ENCODE assay signal across 17 cellular contexts in the genomic region with DNA sequence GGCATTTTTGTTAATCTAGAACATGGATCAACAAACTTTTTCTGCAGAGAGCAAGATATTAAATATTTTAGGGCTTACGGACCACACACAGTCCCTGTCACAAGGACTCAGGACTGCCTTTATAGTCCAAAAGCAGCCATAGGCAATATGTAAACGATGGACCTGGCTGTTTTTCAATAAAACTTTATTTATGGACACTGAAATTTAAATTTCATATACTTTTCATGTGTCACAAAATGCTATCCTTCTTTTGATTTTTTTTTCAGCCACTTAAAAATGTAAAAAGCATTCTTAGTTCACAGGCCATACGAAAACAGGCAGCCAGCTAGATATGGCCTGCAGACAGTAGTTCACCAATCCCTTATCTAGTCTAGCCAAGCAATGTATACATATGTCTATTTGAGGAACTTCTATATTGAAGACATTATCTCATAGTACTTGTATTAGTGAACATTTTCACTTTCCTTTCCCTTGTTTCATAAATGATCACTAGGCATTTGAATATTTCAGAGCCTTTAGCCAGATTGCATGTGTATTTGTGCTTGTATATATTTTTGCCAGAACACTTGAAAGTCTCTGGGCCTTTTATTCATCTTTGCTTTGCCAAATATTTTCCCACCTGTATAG.
DNase-seq lines count a peak whose midpoint lies in the region; ATAC-seq, FAIRE-seq and TF ChIP-seq lines count a peak whose summit lies in the region.
"Had no signal": no experiment of that assay in that cellular context is flagged by ENCODE, and none has a peak within 500 bp of the region (broad histone marks: within the 10 kb centered on the region; RNA-seq: fewer than 3 reads in every experiment).

No MANE protein-coding gene starts in this region.

- TF ChIP-seq POLR2A in GM12878 (IDR thresholded peaks at IDR 0.05; ENCODE audit: low read depth, low read length): no peak

- POLR2A ChIA-PET in GM12878 (lab: Charles Lee): no interaction called here

- in situ Hi-C loops in GM12878 (cut with MboI): no loop called here

- H3K4me2 ChIP-seq in GM12878 (ENCODE audit: control insufficient read depth, insufficient read depth): no peak overlapping the region; the same call in 1 of the 2 replicates

- TF ChIP-seq CTCF in GM12878 (IDR thresholded peaks at IDR 0.05 in 2 of 3, conservative IDR thresholded peaks at IDR 0.05 in 1 of 3; ENCODE audit: control insufficient read depth in 2 of 3, extremely low read depth in 1 of 3, insufficient read depth in 1 of 3, low read depth in 3 of 3, low read length in 3 of 3) (no peak), psoas muscle (IDR thresholded peaks at IDR 0.05) (no peak), colonic mucosa (IDR thresholded peaks at IDR 0.05) (no peak)

- no peak for TF ChIP-seq RAD21 in GM12878 (IDR thresholded peaks at IDR 0.05; ENCODE audit: insufficient read depth, low read depth, low read length)

- no peak overlapping the region for H3K4me3 ChIP-seq in GM12878
- H3K4me3 ChIP-seq in psoas muscle: no peak overlapping the region
- H3K4me3 ChIP-seq in colonic mucosa: no peak overlapping the region
- no peak overlapping the region for H3K4me3 ChIP-seq in MG63
- H3K4me3 ChIP-seq: lung, vagina had no signal

- BruUV-seq in GM12878 (replicated peaks; lab: Mats Ljungman, UMichigan): no TSS peak

- peak; percentile 27 for FAIRE-seq in GM12878 (lab: Jason Lieb, UNC)

- 53% methylated on average over 3 of the region's 3 CpGs for WGBS in GM12878 (ENCODE audit: insufficient coverage, insufficient replicate concordance, low lambda C conversion rate, missing lambda C conversion rate)
- WGBS in psoas muscle, 3 donors: 86 to 99% (median 90%) methylated on average over 3 of the region's 3 CpGs

- intact Hi-C loops in GM12878 (cut with micrococcal nuclease; ENCODE audit: unreplicated experiment): no loop called here
- intact Hi-C loops in psoas muscle (cut with DNase I): no loop called here
- intact Hi-C loops in colonic mucosa (cut with DNase I): no loop called here

- H3K36me3 ChIP-seq in GM12878 (ENCODE audit: control insufficient read depth in 2 of 2, insufficient read depth in 2 of 2, low read length in 1 of 2) (no peaks in the 10 kb centered on the region), psoas muscle (ENCODE audit: insufficient read depth in 1 of 2, low read depth in 1 of 2) (no peaks in the 10 kb centered on the region), colonic mucosa (no peaks in the 10 kb centered on the region), MG63 (no peaks in the 10 kb centered on the region)
- H3K36me3 ChIP-seq: vagina had no signal

- H3K27ac ChIP-seq in GM12878 (ENCODE audit: control insufficient read depth, insufficient read depth): no peak overlapping the region
- no peak overlapping the region for H3K27ac ChIP-seq in psoas muscle
- H3K27ac ChIP-seq in colonic mucosa: no peak overlapping the region
- H3K27ac ChIP-seq: vagina had no signal

- peak; percentile 27 for DNase-seq in GM12878 (ENCODE audit: low read depth, low spot score)
- DNase-seq in psoas muscle: no peak
- DNase-seq in colonic mucosa: no peak
- DNase-seq in NCI-H2107 (lab: John Stamatoyannopoulos, UW): no peak
- DNase-seq in MG63: no peak
- DNase-seq: activated CD4-positive, alpha-beta memory T cell treated with anti-CD3 and anti-CD28 coated beads for 36 hours; activated naive CD8-positive, alpha-beta T cell treated with anti-CD3 and anti-CD28 coated beads, Interleukin-2, amount 10 ng/mL, durations not matched to agents 7 days and 5 days; dermis blood vessel endothelial cell; glutamatergic neuron; NCI-H446; posterior cingulate gyrus had no signal

- H2AFZ ChIP-seq in GM12878 (ENCODE audit: control insufficient read depth, low read depth, low read length): no peak overlapping the region

- TF ChIP-seq EP300 in GM12878 (IDR thresholded peaks at IDR 0.05; ENCODE audit: borderline replicate concordance in 1 of 2, control insufficient read depth in 1 of 2, low read depth in 2 of 2, low read length in 2 of 2): no peak

- SMC1A ChIA-PET in GM12878 (lab: Charles Lee; ENCODE audit: uncharacterized antibody, unreplicated experiment): no interaction called here

- H3K4me1 ChIP-seq in GM12878 (ENCODE audit: control insufficient read depth, insufficient read depth, low read length) (no peaks in the 10 kb centered on the region), psoas muscle (no peaks in the 10 kb centered on the region), colonic mucosa (no peaks in the 10 kb centered on the region)
- H3K4me1 ChIP-seq: vagina had no signal

- no peaks in the 10 kb centered on the region for H3K27me3 ChIP-seq in GM12878 (replicated peaks in 1 of 2; ENCODE audit: control insufficient read depth in 2 of 2, insufficient read depth in 2 of 2, low read length in 1 of 2)
- H3K27me3 ChIP-seq in psoas muscle (ENCODE audit: insufficient read depth in 3 of 3, low read length in 2 of 3): no peaks in the 10 kb centered on the region
- H3K27me3 ChIP-seq in colonic mucosa: no peaks in the 10 kb centered on the region
- H3K27me3 ChIP-seq in MG63: no peaks in the 10 kb centered on the region
- H3K27me3 ChIP-seq: vagina had no signal

- H3K79me2 ChIP-seq in GM12878 (ENCODE audit: control insufficient read depth, insufficient read depth, low read length): no peaks in the 10 kb centered on the region

- no peak overlapping the region for H3K9ac ChIP-seq in GM12878 (ENCODE audit: control insufficient read depth, insufficient read depth, low read length)
- H3K9ac ChIP-seq in colonic mucosa (ENCODE audit: low read depth in 2 of 2, low read length in 2 of 2): no peak overlapping the region

- CTCF ChIA-PET in GM12878 (lab: Yijun Ruan, JAX): no interaction called here

- ATAC-seq in GM18909 (IDR thresholded peaks at IDR 0.05; ENCODE audit: poor library complexity, unreplicated experiment): peak; percentile 100
- ATAC-seq in GM21619 (IDR thresholded peaks at IDR 0.05; ENCODE audit: unreplicated experiment): peak; percentile 100
- peak; percentile 98 for ATAC-seq in HG03108 (IDR thresholded peaks at IDR 0.05; ENCODE audit: unreplicated experiment)
- peak; percentile 99 for ATAC-seq in GM12878
- ATAC-seq in psoas muscle: no peak
- ATAC-seq: SK-N-SH treated with all-trans-retinoic acid at 6 μM for 48 hours had no signal

- no peaks in the 10 kb centered on the region for H4K20me1 ChIP-seq in GM12878 (ENCODE audit: control insufficient read depth, insufficient read depth)

- RAD21 ChIA-PET in GM12878 (lab: Charles Lee; ENCODE audit: unreplicated experiment): no interaction called here

- H3K9me3 ChIP-seq in GM12878 (replicated peaks; ENCODE audit: control insufficient read depth, insufficient read depth, low read length) (no peaks in the 10 kb centered on the region), psoas muscle (no peaks in the 10 kb centered on the region), colonic mucosa (no peaks in the 10 kb centered on the region), MG63 (no peaks in the 10 kb centered on the region)
- H3K9me3 ChIP-seq: vagina had no signal

TF ChIP-seq in GM12878, 131 proteins besides CTCF, POLR2A, EP300 and RAD21 (continues in another document):
- TF ChIP-seq STAT1 (conservative IDR thresholded peaks at IDR 0.05) (no peak), SIN3A (IDR thresholded peaks at IDR 0.05; ENCODE audit: low read depth, low read length) (no peak), SMAD5 (IDR thresholded peaks at IDR 0.05; ENCODE audit: low read depth) (no peak), FOXK2 (IDR thresholded peaks at IDR 0.05) (no peak), MEF2B (IDR thresholded peaks at IDR 0.05; ENCODE audit: partially characterized antibody, poor library complexity, severe bottlenecking) (peak; percentile 78), RUNX3 (IDR thresholded peaks at IDR 0.05; ENCODE audit: low read length) (peak; percentile 34; the same call in 1 of the 2 replicates), GABPA (IDR thresholded peaks at IDR 0.05; ENCODE audit: low read depth) (peak; percentile 19; the same call in 1 of the 2 replicates), MEF2A (IDR thresholded peaks at IDR 0.05; ENCODE audit: insufficient read depth, low read depth, low read length) (peak; percentile 96), ZBED1 (IDR thresholded peaks at IDR 0.05; ENCODE audit: borderline replicate concordance) (peak; percentile 45; the same call in 1 of the 2 replicates), CREM (IDR thresholded peaks at IDR 0.05; ENCODE audit: low read depth) (peak; percentile 54), SKIL (IDR thresholded peaks at IDR 0.05; ENCODE audit: low read depth, poor library complexity, severe bottlenecking) (peak; percentile 85), JUNB (IDR thresholded peaks at IDR 0.05) (peak; percentile 82), ATF7 (IDR thresholded peaks at IDR 0.05; ENCODE audit: low read depth) (peak; percentile 80), IRF4 (IDR thresholded peaks at IDR 0.05; ENCODE audit: low read depth, low read length) (peak; percentile 63; the same call in 1 of the 2 replicates)
- TF ChIP-seq, protein P1, sequence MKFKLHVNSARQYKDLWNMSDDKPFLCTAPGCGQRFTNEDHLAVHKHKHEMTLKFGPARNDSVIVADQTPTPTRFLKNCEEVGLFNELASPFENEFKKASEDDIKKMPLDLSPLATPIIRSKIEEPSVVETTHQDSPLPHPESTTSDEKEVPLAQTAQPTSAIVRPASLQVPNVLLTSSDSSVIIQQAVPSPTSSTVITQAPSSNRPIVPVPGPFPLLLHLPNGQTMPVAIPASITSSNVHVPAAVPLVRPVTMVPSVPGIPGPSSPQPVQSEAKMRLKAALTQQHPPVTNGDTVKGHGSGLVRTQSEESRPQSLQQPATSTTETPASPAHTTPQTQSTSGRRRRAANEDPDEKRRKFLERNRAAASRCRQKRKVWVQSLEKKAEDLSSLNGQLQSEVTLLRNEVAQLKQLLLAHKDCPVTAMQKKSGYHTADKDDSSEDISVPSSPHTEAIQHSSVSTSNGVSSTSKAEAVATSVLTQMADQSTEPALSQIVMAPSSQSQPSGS (IDR thresholded peaks at IDR 0.05; ENCODE audit: low read length): peak; percentile 98

Comparison
In these comparisons a context has a peak if more than half of its experiments do, and no peak if none do; other contexts are left out.
1. ATAC-seq: peak in GM18909 (single experiment), GM21619 (single experiment), HG03108 (single experiment) and GM12878 (single experiment); none in psoas muscle (0 of 4).